In the genomic region with DNA sequence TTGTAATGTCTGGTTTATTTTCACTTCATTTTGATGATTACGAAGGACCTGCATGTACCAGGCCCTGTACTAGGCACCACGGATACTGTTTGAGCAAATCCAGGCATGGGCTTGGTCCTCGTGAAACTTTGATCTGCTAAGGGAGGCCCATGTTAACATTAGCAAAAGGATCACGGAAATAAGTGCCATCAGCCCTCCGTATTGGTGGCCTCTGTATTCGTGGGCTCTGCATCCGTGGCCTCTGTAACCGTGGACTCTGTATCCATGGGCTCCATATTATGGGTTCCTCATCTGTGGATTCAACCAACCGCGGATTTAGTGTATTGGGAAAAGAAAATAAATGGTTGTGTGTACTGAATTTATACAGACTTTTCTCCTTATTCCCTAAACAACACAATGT, we compare ENCODE assay signal across 26 cellular contexts. TPM values are rescaled to one million over a fixed set of nuclear protein-coding genes. Genes with fewer than 3 reads are reported as not detected.
"Had no signal": no experiment of that assay in that cellular context is flagged by ENCODE, and none has a peak within 500 bp of the region (broad histone marks: within the 10 kb centered on the region; RNA-seq: fewer than 3 reads in every experiment).

No MANE protein-coding gene starts in this region.

- FAIRE-seq: pancreas, small intestine had no signal

- H3K9me3 ChIP-seq: pancreas, psoas muscle, right lobe of liver, sigmoid colon, stomach, thoracic aorta, thyroid gland, upper lobe of right lung, uterus had no signal

- H3K36me3 ChIP-seq: neural progenitor cell, pancreas, right lobe of liver, sigmoid colon, stomach, thoracic aorta, thyroid gland, tibial nerve, upper lobe of right lung, uterus had no signal

- DNase-seq: naive thymus-derived CD4-positive, alpha-beta T cell; natural killer cell; occipital lobe; pancreas; psoas muscle; right cardiac atrium; right lobe of liver; sigmoid colon; small intestine; stimulated activated CD4-positive, alpha-beta T cell treated with anti-CD3 and anti-CD28 coated beads, Interleukin-15, amount 100 ng/mL, for 24 hours; stimulated activated CD4-positive, alpha-beta T cell treated with anti-CD3 and anti-CD28 coated beads, Interleukin-2, amount 100 ng/mL, for 24 hours; stimulated activated CD4-positive, alpha-beta T cell treated with anti-CD3 and anti-CD28 coated beads, Interleukin-2, amount 100 ng/mL, for 48 hours; stimulated activated CD4-positive, alpha-beta T cell treated with anti-CD3 and anti-CD28 coated beads, Interleukin-4, amount 100 ng/mL, for 24 hours; stimulated activated naive B cell treated with anti-CD40 and anti-IgM and Interleukin-4, amounts not matched to agents 10 μg/mL and 1 μg/mL and 100 μg/mL, for 72 hours; stimulated activated naive CD4-positive, alpha-beta T cell treated with Interleukin-2 at 50 U/mL for 16 hours; stomach; thyroid gland; upper lobe of right lung; uterus had no signal

- H3K4me2 ChIP-seq: neural progenitor cell had no signal

- H3K27ac Mint-ChIP-seq: naive thymus-derived CD4-positive, alpha-beta T cell; natural killer cell; neural progenitor cell; stimulated activated effector memory CD8-positive, alpha-beta T cell treated with anti-CD3 and anti-CD28 coated beads, Interleukin-12 subunit alpha, Interleukin-12 subunit beta, amount 100 ng/mL, for 72 hours; stimulated activated naive B cell treated with anti-CD40 and anti-IgM and Interleukin-4, amounts not matched to agents 10 μg/mL and 1 μg/mL and 100 μg/mL, for 72 hours; stimulated activated naive CD8-positive, alpha-beta T cell treated with anti-CD3 and anti-CD28 coated beads, Interleukin-15, Interleukin-2, amounts not matched to agents 100 ng/mL and 50 ng/mL, for 24 hours; type B pancreatic cell had no signal

- H3K4me1 ChIP-seq: psoas muscle, right lobe of liver, sigmoid colon, tibial nerve, upper lobe of right lung, uterus had no signal

- H2AFZ ChIP-seq: neural progenitor cell had no signal

- H3K9ac ChIP-seq: neural progenitor cell had no signal

- H3K9me3 Mint-ChIP-seq: natural killer cell, type B pancreatic cell had no signal

- H3K27ac ChIP-seq: neural progenitor cell, pancreas, psoas muscle, right lobe of liver, sigmoid colon, stomach, thoracic aorta, thyroid gland, tibial nerve, upper lobe of right lung, uterus had no signal

- H3K4me3 ChIP-seq: neural progenitor cell, pancreas, psoas muscle, right lobe of liver, sigmoid colon, stomach, thoracic aorta, thyroid gland, tibial nerve, upper lobe of right lung, uterus had no signal

- H3K4me1 Mint-ChIP-seq: naive thymus-derived CD4-positive, alpha-beta T cell; stimulated activated naive B cell treated with anti-CD40 and anti-IgM and Interleukin-4, amounts not matched to agents 10 μg/mL and 1 μg/mL and 100 μg/mL, for 72 hours had no signal

- H3K36me3 Mint-ChIP-seq: natural killer cell; neural progenitor cell; stimulated activated effector memory CD8-positive, alpha-beta T cell treated with anti-CD3 and anti-CD28 coated beads, Interleukin-12 subunit alpha, Interleukin-12 subunit beta, amount 100 ng/mL, for 72 hours; type B pancreatic cell had no signal

- H3K4me3 Mint-ChIP-seq: naive thymus-derived CD4-positive, alpha-beta T cell; natural killer cell; nephron; neural progenitor cell; stimulated activated effector memory CD8-positive, alpha-beta T cell treated with anti-CD3 and anti-CD28 coated beads, Interleukin-12 subunit alpha, Interleukin-12 subunit beta, amount 100 ng/mL, for 72 hours; stimulated activated naive B cell treated with anti-CD40 and anti-IgM and Interleukin-4, amounts not matched to agents 10 μg/mL and 1 μg/mL and 100 μg/mL, for 72 hours; stimulated activated naive CD8-positive, alpha-beta T cell treated with anti-CD3 and anti-CD28 coated beads, Interleukin-15, Interleukin-2, amounts not matched to agents 100 ng/mL and 50 ng/mL, for 24 hours; type B pancreatic cell had no signal

- H3K27me3 Mint-ChIP-seq: type B pancreatic cell had no signal

- H3K27me3 ChIP-seq: neural progenitor cell, pancreas, right lobe of liver, thyroid gland, upper lobe of right lung, uterus had no signal

- ATAC-seq: naive thymus-derived CD4-positive, alpha-beta T cell; natural killer cell; pancreas; psoas muscle; right cardiac atrium; right lobe of liver; stimulated activated effector memory CD8-positive, alpha-beta T cell treated with anti-CD3 and anti-CD28 coated beads, Interleukin-12 subunit alpha, Interleukin-12 subunit beta, amount 100 ng/mL, for 72 hours; stimulated activated naive B cell treated with anti-CD40 and anti-IgM and Interleukin-4, amounts not matched to agents 10 μg/mL and 1 μg/mL and 100 μg/mL, for 72 hours; upper lobe of right lung had no signal

RNA-seq across cellular contexts. Expression of a gene that starts 8.7 kb away (rescaled TPM):
- polyA plus RNA-seq: naive thymus-derived CD4-positive, alpha-beta T cell; psoas muscle had no signal
